Comparison of ENCODE assay signal across 2 cellular contexts in the genomic region with DNA sequence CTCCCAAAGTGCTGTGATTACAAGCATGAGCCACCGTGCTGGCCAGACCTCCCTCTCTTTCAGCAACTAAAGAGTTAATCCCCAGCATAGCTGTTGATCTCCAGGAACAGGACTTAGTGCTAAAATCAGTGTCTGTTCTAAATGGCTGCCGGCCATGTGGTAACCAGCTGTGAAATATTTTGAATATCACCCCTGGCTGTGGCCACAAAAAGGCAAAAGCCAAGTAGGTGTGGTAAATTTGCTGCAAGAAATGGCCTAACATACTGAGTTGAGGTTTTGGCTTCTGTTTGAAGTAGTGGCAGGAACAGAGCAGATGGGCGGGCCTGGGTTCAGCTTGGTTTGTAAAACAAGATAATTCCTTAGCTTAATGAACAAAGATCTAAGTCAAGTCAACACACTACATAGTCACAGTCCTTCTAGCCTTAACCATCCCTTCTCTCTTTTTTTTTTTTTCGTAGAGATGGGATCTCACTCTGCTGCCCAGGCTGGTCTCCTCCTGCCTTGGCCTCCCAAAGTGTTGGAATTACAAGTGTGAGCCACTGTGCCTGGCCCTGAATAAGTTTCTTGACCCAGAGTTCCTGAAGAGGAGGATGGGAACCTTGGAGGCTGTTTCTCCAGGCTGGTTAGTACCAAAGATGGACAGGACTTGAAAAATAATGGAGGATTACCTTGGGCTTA.
TF ChIP-seq lines count a peak whose summit lies in the region.

No MANE protein-coding gene starts in this region.

TF ChIP-seq in HepG2, 621 proteins besides CTCF, POLR2A, EP300 and RAD21:
- TF ChIP-seq FIP1L1 (IDR thresholded peaks at IDR 0.05; ENCODE audit: borderline replicate concordance, insufficient read depth, low read depth, low read length) = no peak
- peak; percentile 94 for TF ChIP-seq ZNF652 (CRISPR knock-in tag; IDR thresholded peaks at IDR 0.05; ENCODE audit: borderline replicate concordance, low read depth)
- peak; percentile 19; the same call in 1 of the 2 replicates for TF ChIP-seq BCL6 (CRISPR knock-in tag; IDR thresholded peaks at IDR 0.05)
- TF ChIP-seq PHF21A (CRISPR knock-in tag; IDR thresholded peaks at IDR 0.05) = 0 out of 2 replicates have a peak, but pooled peaks have one; percentile 20
- TF ChIP-seq ZNF121 (CRISPR knock-in tag; IDR thresholded peaks at IDR 0.05) = peak; percentile 69

TF ChIP-seq in SK-N-SH treated with all-trans-retinoic acid at 6 μM for 48 hours, 23 proteins besides CTCF, POLR2A, EP300 and RAD21:
- TF ChIP-seq ARNTL (CRISPR knock-in tag; IDR thresholded peaks at IDR 0.05; ENCODE audit: borderline replicate concordance, low read depth) (no peak), ZNF70 (CRISPR knock-in tag; IDR thresholded peaks at IDR 0.05) (0 out of 2 replicates have a peak, but pooled peaks have one; percentile 19), RARB (CRISPR knock-in tag; IDR thresholded peaks at IDR 0.05) (no peak), CSDC2 (CRISPR knock-in tag; IDR thresholded peaks at IDR 0.05) (no peak), TCF4 (CRISPR knock-in tag; IDR thresholded peaks at IDR 0.05; ENCODE audit: borderline replicate concordance) (peak; percentile 85)
